In the genomic region with DNA sequence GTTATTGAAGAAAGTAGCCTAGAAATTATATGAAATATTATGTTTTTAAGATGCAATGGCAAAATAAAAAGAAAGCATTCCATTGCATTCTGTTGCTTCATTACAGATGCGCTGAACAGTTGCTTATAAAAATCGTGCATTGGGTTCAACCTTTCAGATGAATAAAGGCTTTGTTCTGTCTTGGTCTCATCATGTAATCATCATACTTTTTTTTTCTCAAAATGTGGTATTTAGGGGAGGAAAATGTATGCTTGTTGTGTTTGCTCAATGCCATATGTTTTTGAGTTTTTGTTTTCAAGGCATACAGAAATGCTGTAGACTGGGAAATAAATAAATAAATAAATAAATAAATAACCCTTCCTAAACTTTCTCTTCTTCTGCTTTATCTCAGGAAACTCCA, we compare ENCODE assay signal across 14 cellular contexts. TPM values are rescaled to one million over a fixed set of nuclear protein-coding genes. Genes with fewer than 3 reads are reported as not detected.
A peak's percentile ranks its signal among the peaks of the same experiment; 100 is the strongest.
DNase-seq lines count a peak whose midpoint lies in the region; ATAC-seq and TF ChIP-seq lines count a peak whose summit lies in the region.
"Had no signal": no experiment of that assay in that cellular context is flagged by ENCODE, and none has a peak within 500 bp of the region (broad histone marks: within the 10 kb centered on the region; RNA-seq: fewer than 3 reads in every experiment).

No MANE protein-coding gene starts in this region.

- H3K36me3 ChIP-seq in breast epithelium (no peaks in the 10 kb centered on the region), esophagus muscularis mucosa (no peaks in the 10 kb centered on the region), gastrocnemius medialis (no peaks in the 10 kb centered on the region), GM23248 (ENCODE audit: low read depth) (no peaks in the 10 kb centered on the region), heart right ventricle (no peaks in the 10 kb centered on the region)

- H3K4me1 ChIP-seq in breast epithelium (no peaks in the 10 kb centered on the region), esophagus muscularis mucosa (peaks cover 7 to 23% (median 19%) of the 10 kb centered on the region in 4 donors), gastrocnemius medialis (peaks cover 17 to 21% of the 10 kb centered on the region in 2 donors), GM23248 (ENCODE audit: insufficient read depth) (peaks cover 15% of the 10 kb centered on the region), heart right ventricle (peaks cover 0 to 26% (median 20%) of the 10 kb centered on the region in 9 donors)

- H3K9me3 ChIP-seq in breast epithelium (no peaks in the 10 kb centered on the region), esophagus muscularis mucosa (no peaks in the 10 kb centered on the region), gastrocnemius medialis (no peaks in the 10 kb centered on the region), GM23248 (ENCODE audit: low read depth) (no peaks in the 10 kb centered on the region), heart right ventricle (no peaks in the 10 kb centered on the region)

- no peaks in the 10 kb centered on the region for H3K9me3 Mint-ChIP-seq in MCF 10A (ENCODE audit: unreplicated experiment)
- H3K9me3 Mint-ChIP-seq in neural crest cell = no peaks in the 10 kb centered on the region
- H3K9me3 Mint-ChIP-seq: activated B cell treated with CpG ODN at 0.5 μM for 24 hours; stimulated activated effector memory CD8-positive, alpha-beta T cell treated with anti-CD3 and anti-CD28 coated beads, Interleukin-12 subunit alpha, Interleukin-12 subunit beta, amount 100 ng/mL, for 72 hours had no signal

- H3K9ac ChIP-seq in GM23248 = no peak overlapping the region

- no peaks in the 10 kb centered on the region for H3K27me3 Mint-ChIP-seq in MCF 10A (ENCODE audit: insufficient read depth, unreplicated experiment)
- H3K27me3 Mint-ChIP-seq in neural crest cell (ENCODE audit: low read depth) = no peaks in the 10 kb centered on the region
- H3K27me3 Mint-ChIP-seq: activated B cell treated with CpG ODN at 0.5 μM for 24 hours had no signal

- no peaks in the 10 kb centered on the region for H4K20me1 ChIP-seq in GM23248 (ENCODE audit: insufficient read depth)

- POLR2A ChIA-PET in MCF 10A (lab: Yijun Ruan, JAX) = interaction anchor here (0.9 to 11.7 kb wide), 26 partner anchors 9 to 1168 kb away, joined by 3 to 423 read pairs (median 36); a partner anchor contains a TSS

- in situ Hi-C loops in gastrocnemius medialis (cut with MboI; ENCODE audit: low sequenced_read_pairs in 4 of 4) (loop anchor here in 1 of 4 donors (5.0 kb wide), 1 partner anchor 121 kb away; no protein-coding TSS in a partner anchor), GM23248 (cut with MboI) (no loop called here)

- no peaks in the 10 kb centered on the region for H3K9me2 ChIP-seq in GM23248 (ENCODE audit: insufficient read depth)

- H3K36me3 Mint-ChIP-seq in MCF 10A (ENCODE audit: insufficient read depth, unreplicated experiment) (peaks cover 7% of the 10 kb centered on the region), neural crest cell (ENCODE audit: low read depth) (no peaks in the 10 kb centered on the region)
- H3K36me3 Mint-ChIP-seq: stimulated activated effector memory CD8-positive, alpha-beta T cell treated with anti-CD3 and anti-CD28 coated beads, Interleukin-12 subunit alpha, Interleukin-12 subunit beta, amount 100 ng/mL, for 72 hours had no signal

- intact Hi-C loops in MCF 10A (cut with micrococcal nuclease) (loop anchor here (5.0 kb wide), 1 partner anchor 591 kb away; no protein-coding TSS in a partner anchor), breast epithelium (cut with DNase I; ENCODE audit: low total_unique reads) (loop anchor here (10.0 kb wide), 1 partner anchor 106 kb away; no protein-coding TSS in a partner anchor), esophagus muscularis mucosa (cut with DNase I) (loop anchor here (5.0 to 10.0 kb wide), 2 partner anchors 109 to 214 kb away; a partner anchor contains a TSS), gastrocnemius medialis (cut with DNase I; ENCODE audit: low total_unique reads) (loop anchor here (5.0 to 10.0 kb wide), 2 partner anchors 136 to 754 kb away; no protein-coding TSS in a partner anchor), heart right ventricle (cut with DNase I) (loop anchor here in 7 of 10 donors (5.0 to 10.0 kb wide), 8 partner anchors 36 to 214 kb away; a partner anchor contains a TSS)

- H3F3A ChIP-seq in GM23248 (ENCODE audit: insufficient read depth) = peaks cover 34% of the 10 kb centered on the region

- no peak overlapping the region for H3K4me2 ChIP-seq in GM23248 (ENCODE audit: unreplicated experiment)

- H3K4me3 Mint-ChIP-seq in MCF 10A (ENCODE audit: unreplicated experiment) (peak overlapping the region; percentile 91), neural crest cell (peak overlapping the region; percentile 45)

- 78% methylated on average over 2 of the region's 2 CpGs for WGBS in esophagus muscularis mucosa
- WGBS in GM23248 (ENCODE audit: low coverage in 1 of 2, low lambda C conversion rate in 2 of 2, missing lambda C conversion rate in 2 of 2), 2 experiments = 94 to 98% methylated on average over 2 of the region's 2 CpGs
- WGBS in heart right ventricle, 2 donors = 89 to 93% methylated on average over 2 of the region's 2 CpGs

- TF ChIP-seq POLR2A in breast epithelium (IDR thresholded peaks at IDR 0.05) (no peak), esophagus muscularis mucosa (IDR thresholded peaks at IDR 0.05; ENCODE audit: low read depth) (no peak), gastrocnemius medialis (IDR thresholded peaks at IDR 0.05) (no peak)

- CTCF ChIA-PET in MCF 10A (lab: Yijun Ruan, JAX) = interaction anchor here (0.7 to 10.1 kb wide), 17 partner anchors 9 to 1816 kb away, joined by 3 to 114 read pairs (median 10); no protein-coding TSS in a partner anchor

- TF ChIP-seq CTCF in MCF 10A (IDR thresholded peaks at IDR 0.05; ENCODE audit: unreplicated experiment) (no peak), breast epithelium (IDR thresholded peaks at IDR 0.05) (no peak), esophagus muscularis mucosa (IDR thresholded peaks at IDR 0.05) (no peak), neural crest cell (conservative IDR thresholded peaks at IDR 0.05) (no peak), gastrocnemius medialis (IDR thresholded peaks at IDR 0.05 in 4 of 5, conservative IDR thresholded peaks at IDR 0.05 in 1 of 5) (no peak), heart right ventricle (IDR thresholded peaks at IDR 0.05) (no peak)

- H3K27me3 ChIP-seq in breast epithelium (no peaks in the 10 kb centered on the region), esophagus muscularis mucosa (no peaks in the 10 kb centered on the region), gastrocnemius medialis (no peaks in the 10 kb centered on the region), GM23248 (replicated peaks; ENCODE audit: insufficient read depth) (no peaks in the 10 kb centered on the region), heart right ventricle (no peaks in the 10 kb centered on the region)

- H2AFZ ChIP-seq in GM23248 = no peak overlapping the region

- no TSS peak for BruUV-seq in MCF 10A (replicated peaks; lab: Mats Ljungman, UMichigan)

- DNase-seq in MCF 10A (ENCODE audit: unreplicated experiment) = no peak
- DNase-seq in breast epithelium (ENCODE audit: low spot score in 2 of 2) = no peak
- no peak for DNase-seq in esophagus muscularis mucosa (ENCODE audit: extremely low spot score)
- DNase-seq in neural crest cell (ENCODE audit: low read depth, low spot score) = no peak
- DNase-seq in gastrocnemius medialis = no peak
- no peak for DNase-seq in GM23248
- DNase-seq in heart right ventricle = no peak
- DNase-seq: activated B cell treated with CpG ODN at 0.5 μM for 24 hours, NCI-H1436, NCI-H226, nucleus accumbens had no signal

- peaks cover 26% of the 10 kb centered on the region for H3K4me1 Mint-ChIP-seq in MCF 10A (ENCODE audit: insufficient read depth, unreplicated experiment)
- H3K4me1 Mint-ChIP-seq in neural crest cell = peaks cover 71% of the 10 kb centered on the region

- peaks cover 37% of the 10 kb centered on the region for H3K79me2 ChIP-seq in GM23248 (ENCODE audit: insufficient read depth)

- H3K4me3 ChIP-seq in breast epithelium (no peak overlapping the region), esophagus muscularis mucosa (peak overlapping the region in 1 of 4 donors; percentile 67), gastrocnemius medialis (no peak overlapping the region), GM23248 (no peak overlapping the region), heart right ventricle (no peak overlapping the region)

- H3K27ac ChIP-seq in breast epithelium (peak overlapping the region in 1 of 2 donors; percentile 94), esophagus muscularis mucosa (replicated peaks in 1 of 4) (peak overlapping the region; percentile 90 to 94 (median 92)), gastrocnemius medialis (peak overlapping the region in 2 of 4 donors; percentile 89 to 93), GM23248 (no peak overlapping the region), heart right ventricle (peak overlapping the region in 2 of 10 donors; percentile 85 to 90)
- H3K27ac ChIP-seq: HL-60 had no signal

- no peak for ATAC-seq in gastrocnemius medialis
- ATAC-seq in HG02885 (IDR thresholded peaks at IDR 0.05; ENCODE audit: poor library complexity, unreplicated experiment) = no peak
- ATAC-seq in heart right ventricle = no peak
- ATAC-seq: stimulated activated effector memory CD8-positive, alpha-beta T cell treated with anti-CD3 and anti-CD28 coated beads, Interleukin-12 subunit alpha, Interleukin-12 subunit beta, amount 100 ng/mL, for 72 hours had no signal

- TF ChIP-seq EP300 in esophagus muscularis mucosa (IDR thresholded peaks at IDR 0.05) = no peak

- H3K27ac Mint-ChIP-seq in MCF 10A (ENCODE audit: low read depth, unreplicated experiment) = no peak overlapping the region
- H3K27ac Mint-ChIP-seq in neural crest cell (ENCODE audit: unreplicated experiment) = no peak overlapping the region

RNA-seq across cellular contexts. Expression of a gene that starts 1.1 kb away (rescaled TPM):
- total RNA-seq in MCF 10A (2022) = 74.3 and 85.8 TPM in 2 replicates
- total RNA-seq in breast epithelium = 100 to 1,000 TPM in 2 of 3 donors, 10 to 100 TPM in 1; 68.5 to 131 (median 120) TPM
- total RNA-seq in esophagus muscularis mucosa = 100 to 1,000 TPM in 2 of 4 donors, 10 to 100 TPM in 2; 92.8 to 132 (median 101) TPM
- 16.9 and 18.7 TPM in 2 replicates for total RNA-seq in neural crest cell
- 10 to 100 TPM; 47.9 to 92.0 (median 71.3) TPM for total RNA-seq in gastrocnemius medialis
- total RNA-seq in GM23248 (2014; rRNA removed; shearing (Covaris generic)) = 59.9 and 79.5 TPM in 2 replicates
- 46.7 and 49.1 TPM in 2 replicates for polyA plus RNA-seq in GM23248 (2016; fragmentation: Nextera tagmentation; extraction: Ambion mirVana)
- total RNA-seq in heart right ventricle = 10 to 100 TPM; 59.7 to 95.0 (median 85.2) TPM
- 10 to 100 TPM; 17.2 to 18.7 TPM for polyA plus RNA-seq in heart right ventricle
